In genomic region chr17:35151080-35151479, GRCh38 we compare ENCODE assay signal across 15 cellular contexts. TPM values are rescaled to one million over a fixed set of nuclear protein-coding genes. Genes with fewer than 3 reads are reported as not detected.
"Had no signal": no experiment of that assay in that cellular context is flagged by ENCODE, and none has a peak within 500 bp of the region (broad histone marks: within the 10 kb centered on the region; RNA-seq: fewer than 3 reads in every experiment).

No MANE protein-coding gene starts in this region.

RNA-seq across cellular contexts. Expression of gene UNC45B, which starts 3.5 kb away (rescaled TPM):
- total RNA-seq: activated B cell treated with CpG ODN at 0.5 μM for 24 hours; activated CD4-positive, alpha-beta T cell treated with anti-CD3 and anti-CD28 coated beads, Interleukin-2, amount 10 ng/mL, durations not matched to agents 24 days and 14 days; activated CD8-positive, alpha-beta memory T cell treated with anti-CD3 and anti-CD28 coated beads for 36 hours; activated CD8-positive, alpha-beta T cell treated with anti-CD3 and anti-CD28 coated beads, Interleukin-2, amount 10 ng/mL, durations not matched to agents 7 days and 5 days had no signal

RNA-seq across cellular contexts. Expression of gene FNDC8, which starts 29.7 kb away (rescaled TPM):
- total RNA-seq: activated B cell treated with CpG ODN at 0.5 μM for 24 hours; activated CD4-positive, alpha-beta memory T cell treated with anti-CD3 and anti-CD28 coated beads for 36 hours; activated CD4-positive, alpha-beta memory T cell treated with anti-CD3 and anti-CD28 coated beads, Interleukin-2, amount 10 ng/mL, durations not matched to agents 7 days and 5 days; activated CD4-positive, alpha-beta T cell treated with anti-CD3 and anti-CD28 coated beads for 36 hours; activated CD4-positive, alpha-beta T cell treated with anti-CD3 and anti-CD28 coated beads, Interleukin-2, amount 10 ng/mL, durations not matched to agents 24 days and 14 days; activated CD4-positive, alpha-beta T cell treated with anti-CD3 and anti-CD28 coated beads, Interleukin-2, amount 10 ng/mL, durations not matched to agents 7 days and 5 days; activated CD8-positive, alpha-beta memory T cell treated with anti-CD3 and anti-CD28 coated beads for 36 hours; activated CD8-positive, alpha-beta memory T cell treated with anti-CD3 and anti-CD28 coated beads, Interleukin-2, amount 10 ng/mL, durations not matched to agents 7 days and 5 days; activated CD8-positive, alpha-beta T cell treated with anti-CD3 and anti-CD28 coated beads for 36 hours; activated CD8-positive, alpha-beta T cell treated with anti-CD3 and anti-CD28 coated beads, Interleukin-2, amount 10 ng/mL, durations not matched to agents 7 days and 5 days; T-cell; T-helper 17 cell; T-helper 2 cell treated with Interferon-gamma antibody and Interleukin-4, amounts not matched to agents 100 ng/mL and 5 ng/mL, for 36 hours; WTC11 had no signal

RNA-seq across cellular contexts. Expression of gene SLC35G3, which starts 43.1 kb away (rescaled TPM):
- total RNA-seq: activated CD4-positive, alpha-beta memory T cell treated with anti-CD3 and anti-CD28 coated beads for 36 hours; activated CD4-positive, alpha-beta memory T cell treated with anti-CD3 and anti-CD28 coated beads, Interleukin-2, amount 10 ng/mL, durations not matched to agents 7 days and 5 days; activated CD4-positive, alpha-beta T cell treated with anti-CD3 and anti-CD28 coated beads for 36 hours; activated CD4-positive, alpha-beta T cell treated with anti-CD3 and anti-CD28 coated beads, Interleukin-2, amount 10 ng/mL, durations not matched to agents 24 days and 14 days; activated CD4-positive, alpha-beta T cell treated with anti-CD3 and anti-CD28 coated beads, Interleukin-2, amount 10 ng/mL, durations not matched to agents 7 days and 5 days; activated CD8-positive, alpha-beta memory T cell treated with anti-CD3 and anti-CD28 coated beads for 36 hours; activated CD8-positive, alpha-beta memory T cell treated with anti-CD3 and anti-CD28 coated beads, Interleukin-2, amount 10 ng/mL, durations not matched to agents 7 days and 5 days; activated CD8-positive, alpha-beta T cell treated with anti-CD3 and anti-CD28 coated beads for 36 hours; activated CD8-positive, alpha-beta T cell treated with anti-CD3 and anti-CD28 coated beads, Interleukin-2, amount 10 ng/mL, durations not matched to agents 7 days and 5 days; T-cell; T-helper 1 cell treated with Interleukin-12 subunit alpha and Interleukin-12 subunit beta and Interleukin-4 antibody, amounts not matched to agents 30 ng/mL and 1 ng/mL, for 36 hours; T-helper 2 cell treated with Interferon-gamma antibody and Interleukin-4, amounts not matched to agents 100 ng/mL and 5 ng/mL, for 36 hours; WTC11 had no signal
